In genomic region chr11:120316880-120317688, GRCh38 we compare ENCODE assay signal across 9 cellular contexts. TPM values are rescaled to one million over a fixed set of nuclear protein-coding genes. Genes with fewer than 3 reads are reported as not detected.
DNase-seq lines count a peak whose midpoint lies in the region; ATAC-seq and TF ChIP-seq lines count a peak whose summit lies in the region.
"Had no signal": no experiment of that assay in that cellular context is flagged by ENCODE, and none has a peak within 500 bp of the region (broad histone marks: within the 10 kb centered on the region; RNA-seq: fewer than 3 reads in every experiment).

No MANE protein-coding gene starts in this region.

- H3K4me1 Mint-ChIP-seq in Calu3 (ENCODE audit: low read depth, unreplicated experiment) (peaks cover 20% of the 10 kb centered on the region), progenitor cell of endocrine pancreas (ENCODE audit: low read depth) (no peaks in the 10 kb centered on the region)

- H3K9me3 ChIP-seq in heart right ventricle, result no peaks in the 10 kb centered on the region
- no peaks in the 10 kb centered on the region for H3K9me3 ChIP-seq in trophoblast cell (ENCODE audit: insufficient read depth, low read depth, low read length)

- H3K4me3 Mint-ChIP-seq in Calu3 (ENCODE audit: low read depth, unreplicated experiment), result peak overlapping the region; percentile 42
- H3K4me3 Mint-ChIP-seq in progenitor cell of endocrine pancreas (ENCODE audit: low read depth), result no peak overlapping the region

- H3K14ac ChIP-seq in trophoblast cell (ENCODE audit: low read length), result no peak overlapping the region

- no peak overlapping the region for H3K4ac ChIP-seq in trophoblast cell (ENCODE audit: low read depth, low read length)

- H3K36me3 ChIP-seq in heart right ventricle (no peaks in the 10 kb centered on the region), trophoblast cell (ENCODE audit: control insufficient read depth in 1 of 2, insufficient read depth in 2 of 2, low read length in 2 of 2) (no peaks in the 10 kb centered on the region)

- ATAC-seq in heart right ventricle (peak; percentile 76 to 89 (median 87)), GM21447 (IDR thresholded peaks at IDR 0.05; ENCODE audit: unreplicated experiment) (no peak), HG02588 (IDR thresholded peaks at IDR 0.05; ENCODE audit: unreplicated experiment) (no peak), HG02571 (IDR thresholded peaks at IDR 0.05; ENCODE audit: unreplicated experiment) (no peak)

- no peak for TF ChIP-seq CTCF in Calu3 (IDR thresholded peaks at IDR 0.05; ENCODE audit: unreplicated experiment)
- no peak for TF ChIP-seq CTCF in RWPE1 (conservative IDR thresholded peaks at IDR 0.05; ENCODE audit: low read depth)
- no peak for TF ChIP-seq CTCF in heart right ventricle (IDR thresholded peaks at IDR 0.05)
- TF ChIP-seq CTCF in progenitor cell of endocrine pancreas (IDR thresholded peaks at IDR 0.05; ENCODE audit: unreplicated experiment), result no peak

- no peak overlapping the region for H2BK5ac ChIP-seq in trophoblast cell (ENCODE audit: low read depth, low read length, poor library complexity)

- H4K8ac ChIP-seq in trophoblast cell (ENCODE audit: low read depth, low read length), result no peak overlapping the region

- peak overlapping the region; percentile 64 for H3K27ac ChIP-seq in RWPE1
- H3K27ac ChIP-seq in heart right ventricle, result peak overlapping the region in 9 of 10 donors; percentile 32 to 81 (median 67)
- no peak overlapping the region for H3K27ac ChIP-seq in trophoblast cell (ENCODE audit: low read depth, low read length)

- H3K27me3 Mint-ChIP-seq in Calu3 (ENCODE audit: unreplicated experiment) (no peaks in the 10 kb centered on the region), progenitor cell of endocrine pancreas (peaks cover 21% of the 10 kb centered on the region)

- H3K27ac Mint-ChIP-seq in Calu3 (ENCODE audit: unreplicated experiment) (peak overlapping the region; percentile 80), progenitor cell of endocrine pancreas (no peak overlapping the region)

- H3K18ac ChIP-seq in trophoblast cell (ENCODE audit: low read length), result no peak overlapping the region

- H3K79me2 ChIP-seq in trophoblast cell (ENCODE audit: control insufficient read depth, insufficient read depth, low read length, poor library complexity), result no peaks in the 10 kb centered on the region

- H3K36me3 Mint-ChIP-seq in Calu3 (ENCODE audit: insufficient read depth, unreplicated experiment) (peaks cover 5% of the 10 kb centered on the region), progenitor cell of endocrine pancreas (ENCODE audit: insufficient read depth) (no peaks in the 10 kb centered on the region)

- POLR2A ChIA-PET in RWPE1 (lab: Yijun Ruan, JAX; ENCODE audit: low non-redundant PET), result no interaction called here

- H3K4me3 ChIP-seq in heart right ventricle, result no peak overlapping the region
- no peak overlapping the region for H3K4me3 ChIP-seq in trophoblast cell (ENCODE audit: low read depth, low read length)

- no peak overlapping the region for H4K12ac ChIP-seq in trophoblast cell (ENCODE audit: low read depth, low read length)

- no peak overlapping the region for H3K9ac ChIP-seq in trophoblast cell (ENCODE audit: low read length)

- H2BK120ac ChIP-seq in trophoblast cell (ENCODE audit: insufficient read depth, low read length, poor library complexity), result no peak overlapping the region

- H3K4me2 ChIP-seq in trophoblast cell (ENCODE audit: low read length), result no peak overlapping the region

- H3K23ac ChIP-seq in trophoblast cell (ENCODE audit: low read length), result no peak overlapping the region

- intact Hi-C loops in Calu3 (cut with micrococcal nuclease; ENCODE audit: unreplicated experiment), result no loop called here
- intact Hi-C loops in heart right ventricle (cut with DNase I), result no loop called here

- no peak overlapping the region for H2AFZ ChIP-seq in trophoblast cell (ENCODE audit: insufficient read depth, low read length, poor library complexity)

- no peak overlapping the region for H2BK12ac ChIP-seq in trophoblast cell (ENCODE audit: low read length)

- CTCF ChIA-PET in Calu3 (lab: Charles Lee) (no interaction called here), RWPE1 (lab: Yijun Ruan, JAX) (interaction anchor here (0.6 to 1.0 kb wide), 2 partner anchors 12 to 74 kb away, joined by 7 read pairs; no protein-coding TSS in a partner anchor)

- no TSS peak for BruUV-seq in Calu3 (replicated peaks; lab: Mats Ljungman, UMichigan)

- peaks cover 8 to 38% (median 13%) of the 10 kb centered on the region in 9 donors for H3K4me1 ChIP-seq in heart right ventricle
- peaks cover 3 to 7% of the 10 kb centered on the region in 2 experiments for H3K4me1 ChIP-seq in trophoblast cell (ENCODE audit: control insufficient read depth in 1 of 2, insufficient read depth in 2 of 2, low read length in 2 of 2)

- no peaks in the 10 kb centered on the region for H3K9me3 Mint-ChIP-seq in Calu3 (ENCODE audit: low read depth, unreplicated experiment)
- no peaks in the 10 kb centered on the region for H3K9me3 Mint-ChIP-seq in progenitor cell of endocrine pancreas (ENCODE audit: low read depth)

- WGBS in heart right ventricle, 2 donors, result 5 to 13% methylated on average over 8 of the region's 8 CpGs
- WGBS in trophoblast cell (ENCODE audit: extremely low coverage, insufficient coverage, insufficient read length), result no CpG with 5 or more reads among the region's 8 CpGs

- H3K79me1 ChIP-seq in trophoblast cell (ENCODE audit: low read length), result no peaks in the 10 kb centered on the region

- no peak overlapping the region for H2AK5ac ChIP-seq in trophoblast cell (ENCODE audit: low read length)

- peaks cover 0 to 13% (median 0%) of the 10 kb centered on the region in 7 donors for H3K27me3 ChIP-seq in heart right ventricle
- no peaks in the 10 kb centered on the region for H3K27me3 ChIP-seq in trophoblast cell (ENCODE audit: insufficient read depth, low read length)

- no peak overlapping the region for H4K91ac ChIP-seq in trophoblast cell (ENCODE audit: low read depth, low read length)

- DNase-seq in Calu3, result peak; percentile 82
- DNase-seq in RWPE1 (ENCODE audit: low spot score), result peak; percentile 93
- DNase-seq in heart right ventricle, result peak; percentile 57 to 85
- DNase-seq in trophoblast cell, result peak; percentile 49 to 61
- no peak for DNase-seq in progenitor cell of endocrine pancreas (ENCODE audit: low spot score, unreplicated experiment)
- DNase-seq: cerebellar nuclear complex had no signal

RNA-seq across cellular contexts. Expression of gene TLCD5, which starts 8.0 kb away (rescaled TPM):
- 4.9 and 5.9 TPM in 2 replicates for total RNA-seq in Calu3 (2022)
- 10 to 100 TPM in 5 of 10 donors, 1 to 10 TPM in 5; 7.4 to 14.5 (median 10.7) TPM for total RNA-seq in heart right ventricle
- polyA plus RNA-seq in heart right ventricle, result 10 to 100 TPM in 1 of 2 donors, 1 to 10 TPM in 1; 4.1 to 12.4 TPM
- 5.9 and 6.1 TPM in 2 replicates for polyA plus RNA-seq in trophoblast cell (2013)
- total RNA-seq in progenitor cell of endocrine pancreas, result 8.9 and 9.3 TPM in 2 replicates

RNA-seq across cellular contexts. Expression of gene ARHGEF12, which starts 19.1 kb away (rescaled TPM):
- 50.0 and 55.2 TPM in 2 replicates for total RNA-seq in Calu3 (2022)
- total RNA-seq in heart right ventricle, result 100 to 1,000 TPM in 7 of 10 donors, 10 to 100 TPM in 3; 77.7 to 155 (median 115) TPM
- polyA plus RNA-seq in heart right ventricle, result 10 to 100 TPM; 20.0 to 25.0 TPM
- polyA plus RNA-seq in trophoblast cell (2013), result 30.4 and 31.2 TPM in 2 replicates
- 64.9 and 66.2 TPM in 2 replicates for total RNA-seq in progenitor cell of endocrine pancreas

Comparison
In these comparisons a context has a peak if more than half of its experiments do, and no peak if none do; other contexts are left out.
1. ATAC-seq: peak in heart right ventricle (8 of 8); none in GM21447 (single experiment), HG02588 (single experiment) and HG02571 (single experiment).